8 cellular contexts compared by ENCODE assay signal in genomic region chr12:47705571-47706425, GRCh38. TPM values are rescaled to one million over a fixed set of nuclear protein-coding genes. Genes with fewer than 3 reads are reported as not detected.
A peak's percentile ranks its signal among the peaks of the same experiment; 100 is the strongest.
DNase-seq lines count a peak whose midpoint lies in the region; ATAC-seq and TF ChIP-seq lines count a peak whose summit lies in the region.

TSS of gene RPAP3 (minus strand) at chr12:47706030. CDS start at chr12:47702840, 3,190 bp downstream.

- CTCF ChIA-PET in AG04450 (lab: Charles Lee) (interaction anchor here (0.6 to 5.2 kb wide), 14 partner anchors 10 to 133 kb away, joined by 3 to 33 read pairs (median 4); partner anchors contain the start of gene RAPGEF3), activated B cell treated with CpG ODN at 0.5 μM for 24 hours (lab: Charles Lee) (interaction anchor here (0.7 to 3.5 kb wide), 11 partner anchors 8 to 673 kb away, joined by 3 to 16 read pairs (median 4); partner anchors contain the start of gene SLC48A1)

- peaks cover 25 to 80% (median 60%) of the 10 kb centered on the region in 6 donors for H3K4me1 ChIP-seq in spleen

- H3K4me3 Mint-ChIP-seq in activated B cell treated with CpG ODN at 0.5 μM for 24 hours = peak within 1 kb of the TSS; percentile 97

- no peaks in the 10 kb centered on the region for H3K9me3 ChIP-seq in AG04450 (ENCODE audit: control insufficient read depth, insufficient read depth, low read length)
- no peaks in the 10 kb centered on the region for H3K9me3 ChIP-seq in spleen

- POLR2A ChIA-PET in AG04450 (lab: Yijun Ruan, JAX) = interaction anchor here (0.7 to 1.0 kb wide), 4 partner anchors 27 to 76 kb away, joined by 3 to 7 read pairs (median 3); no protein-coding TSS in a partner anchor
- POLR2A ChIA-PET in activated B cell treated with CpG ODN at 0.5 μM for 24 hours (lab: Charles Lee) = interaction anchor here (0.6 to 3.4 kb wide), 22 partner anchors 9 to 1716 kb away, joined by 3 to 30 read pairs (median 5); partner anchors contain the start of genes ENDOU, HDAC7, RAPGEF3 and SLC48A1

- H3K36me3 ChIP-seq in spleen = peaks cover 0 to 17% (median 4%) of the 10 kb centered on the region in 6 donors

- H3K4me3 ChIP-seq in AG04450 (ENCODE audit: low read depth, low read length) (peak within 1 kb of the TSS; percentile 78), spleen (peak within 1 kb of the TSS; percentile 90 to 100 (median 97))

- H3K4me1 Mint-ChIP-seq in activated B cell treated with CpG ODN at 0.5 μM for 24 hours = peaks cover 76% of the 10 kb centered on the region

- H3K27ac ChIP-seq in AG04450 (ENCODE audit: low read depth, low read length) = no peak within 1 kb of the TSS
- peak within 1 kb of the TSS; percentile 43 to 98 (median 94) for H3K27ac ChIP-seq in spleen

- peaks cover 23% of the 10 kb centered on the region for H3K36me3 Mint-ChIP-seq in activated B cell treated with CpG ODN at 0.5 μM for 24 hours (ENCODE audit: low read depth)

- peak; percentile 63 to 88 (median 75) for TF ChIP-seq POLR2A in spleen (IDR thresholded peaks at IDR 0.05)

- ATAC-seq in GM18907 (IDR thresholded peaks at IDR 0.05; ENCODE audit: unreplicated experiment) = peak; percentile 85
- peak; percentile 82 for ATAC-seq in HG03159 (IDR thresholded peaks at IDR 0.05; ENCODE audit: unreplicated experiment)
- peak; percentile 90 for ATAC-seq in activated B cell treated with CpG ODN at 0.5 μM for 24 hours (ENCODE audit: low read depth)

- WGBS in spleen, 5 donors = 0 to 1% (median 0%) methylated on average over 30 to 66 of the region's 66 CpGs

- intact Hi-C loops in activated B cell treated with CpG ODN at 0.5 μM for 24 hours (cut with micrococcal nuclease) = loop anchor here (1.0 to 10.0 kb wide), 15 partner anchors 35 to 1978 kb away; partner anchors contain the start of genes AMIGO2, ARID2, PCED1B and SCAF11
- intact Hi-C loops in spleen (cut with DNase I; ENCODE audit: low total_unique reads) = no loop called here

- TF ChIP-seq CTCF in AG04450 (IDR thresholded peaks at IDR 0.05; ENCODE audit: low read depth, low read length) (peak; percentile 65), activated B cell treated with CpG ODN at 0.5 μM for 24 hours (IDR thresholded peaks at IDR 0.05) (no peak), spleen (IDR thresholded peaks at IDR 0.05 in 8 of 11, conservative IDR thresholded peaks at IDR 0.05 in 3 of 11) (peak; percentile 37 to 83 (median 68))

- no peaks in the 10 kb centered on the region for H3K27me3 Mint-ChIP-seq in activated B cell treated with CpG ODN at 0.5 μM for 24 hours

- no peaks in the 10 kb centered on the region for H3K9me3 Mint-ChIP-seq in activated B cell treated with CpG ODN at 0.5 μM for 24 hours

- H3K27ac Mint-ChIP-seq in activated B cell treated with CpG ODN at 0.5 μM for 24 hours = peak within 1 kb of the TSS; percentile 98

- DNase-seq in AG04450 (ENCODE audit: low read depth, low spot score) = peak; percentile 74
- peak; percentile 74 for DNase-seq in NCI-H345 (lab: John Stamatoyannopoulos, UW)
- DNase-seq in activated B cell treated with CpG ODN at 0.5 μM for 24 hours = peak; percentile 96
- DNase-seq in central memory CD4-positive, alpha-beta T cell = peak; percentile 92
- DNase-seq in inferior parietal cortex (ENCODE audit: extremely low spot score) = peak; percentile 92
- peak; percentile 100 for DNase-seq in spleen

- no peaks in the 10 kb centered on the region for H3K27me3 ChIP-seq in AG04450 (ENCODE audit: control insufficient read depth, insufficient read depth, low read length)
- H3K27me3 ChIP-seq in spleen (replicated peaks in 1 of 7) = no peaks in the 10 kb centered on the region

RNA-seq across cellular contexts. Expression of gene RPAP3, which starts in this region (rescaled TPM):
- polyA plus RNA-seq in AG04450 (2011; rRNA removed) (18.5 and 28.2 TPM in 2 replicates), spleen (10 to 100 TPM; 12.2 to 15.2 (median 14.4) TPM)
- 5.0 and 10.6 TPM in 2 replicates for polyA minus RNA-seq in AG04450 (2011; rRNA and poly(A)+ RNA removed)
- total RNA-seq in activated B cell treated with CpG ODN at 0.5 μM for 24 hours (58.4 and 60.5 TPM in 2 replicates), spleen (10 to 100 TPM; 15.8 to 35.5 (median 27.1) TPM)
